Comparison of ENCODE assay signal across 22 cellular contexts in the genomic region with DNA sequence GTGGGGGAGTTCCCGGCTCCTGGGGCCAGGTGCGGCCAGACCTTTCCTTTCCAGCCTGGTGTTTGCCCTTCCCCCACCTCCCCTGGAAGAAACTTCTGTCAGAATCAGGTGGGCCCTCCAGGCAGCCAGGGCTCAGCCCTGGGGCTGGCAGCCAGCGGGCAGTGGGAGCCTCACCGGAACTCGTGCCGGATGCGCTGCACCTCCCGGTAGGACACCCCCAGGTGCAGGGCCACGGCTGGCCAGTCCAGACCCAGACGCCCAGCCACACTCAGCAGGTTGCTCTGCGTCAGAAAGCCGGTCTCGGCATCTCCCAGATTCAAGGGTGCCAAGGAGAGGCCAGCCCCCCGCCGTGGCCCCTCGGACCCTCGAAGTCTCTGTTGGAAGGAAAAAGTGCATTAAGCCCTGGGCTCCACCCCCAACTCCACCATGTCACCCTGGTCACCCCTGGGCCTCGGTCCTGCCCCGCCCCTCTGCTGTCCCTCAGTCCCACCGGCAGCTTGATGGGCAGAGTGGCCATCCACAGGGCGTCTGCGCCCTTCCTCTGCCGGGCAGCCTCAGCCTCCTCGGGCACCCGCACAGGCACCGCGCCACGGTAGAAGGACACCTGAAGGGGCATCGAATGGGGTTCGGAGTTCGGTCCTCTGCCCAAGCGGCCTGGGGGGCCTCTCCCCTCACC. TPM values are rescaled to one million over a fixed set of nuclear protein-coding genes. Genes with fewer than 3 reads are reported as not detected.
"Had no signal": no experiment of that assay in that cellular context is flagged by ENCODE, and none has a peak within 500 bp of the region (broad histone marks: within the 10 kb centered on the region; RNA-seq: fewer than 3 reads in every experiment).

No MANE protein-coding gene starts in this region.

- H3K4me3 ChIP-seq: body of pancreas, cardiac muscle cell, gastroesophageal sphincter, heart left ventricle, ovary, psoas muscle, right atrium auricular region, thyroid gland had no signal

- H3K9me3 ChIP-seq: body of pancreas, gastroesophageal sphincter, heart left ventricle, neutrophil, ovary, psoas muscle, right atrium auricular region, thyroid gland had no signal

- H3K27me3 ChIP-seq: body of pancreas, cardiac muscle cell, gastroesophageal sphincter, heart left ventricle, neutrophil, ovary, right atrium auricular region, thyroid gland had no signal

- H3K27me3 Mint-ChIP-seq: activated CD4-positive, alpha-beta memory T cell treated with anti-CD3 and anti-CD28 coated beads, Interleukin-2, amount 10 ng/mL, durations not matched to agents 7 days and 5 days; activated CD4-positive, alpha-beta T cell treated with anti-CD3 and anti-CD28 coated beads, Interleukin-2, amount 10 ng/mL, durations not matched to agents 24 days and 14 days; activated naive CD8-positive, alpha-beta T cell treated with anti-CD3 and anti-CD28 coated beads, Interleukin-2, amount 50 U/mL, for 24 hours; stimulated activated naive CD8-positive, alpha-beta T cell treated with anti-CD3 and anti-CD28 coated beads, Interleukin-15, Interleukin-2, amounts not matched to agents 100 ng/mL and 50 ng/mL, for 24 hours had no signal

- H3K36me3 ChIP-seq: cardiac muscle cell, neutrophil, ovary, right atrium auricular region, thyroid gland had no signal

- DNase-seq: activated CD4-positive, alpha-beta memory T cell treated with anti-CD3 and anti-CD28 coated beads, Interleukin-2, amount 10 ng/mL, durations not matched to agents 7 days and 5 days; activated CD4-positive, alpha-beta T cell treated with anti-CD3 and anti-CD28 coated beads, Interleukin-2, amount 10 ng/mL, durations not matched to agents 24 days and 14 days; activated effector memory CD4-positive, alpha-beta T cell treated with Interleukin-2 at 50 U/mL for 16 hours; activated naive CD4-positive, alpha-beta T cell treated with anti-CD3 and anti-CD28 coated beads, Interleukin-2, amount 50 U/mL, for 16 hours; activated naive CD8-positive, alpha-beta T cell treated with anti-CD3 and anti-CD28 coated beads, Interleukin-2, amount 50 U/mL, for 24 hours; activated T-cell treated with anti-CD3 and anti-CD28 coated beads, Interleukin-2, amount 50 U/mL, for 72 hours; body of pancreas; heart left ventricle; natural killer cell; ovary; stimulated activated CD4-positive, alpha-beta T cell treated with anti-CD3 and anti-CD28 coated beads, Interleukin-12 subunit alpha, Interleukin-12 subunit beta, amount 100 ng/mL, for 4 hours; stimulated activated CD4-positive, alpha-beta T cell treated with anti-CD3 and anti-CD28 coated beads, Interleukin-4, amount 100 ng/mL, for 4 hours; thyroid gland had no signal

- ATAC-seq: activated CD4-positive, CD25-positive, alpha-beta regulatory T cell treated with anti-CD3 and anti-CD28 coated beads, Interleukin-2, amount 50 U/mL, for 24 hours; activated naive CD8-positive, alpha-beta T cell treated with anti-CD3 and anti-CD28 coated beads, Interleukin-2, amount 50 U/mL, for 24 hours; activated T-cell treated with anti-CD3 and anti-CD28 coated beads, Interleukin-2, amount 50 U/mL, for 72 hours; body of pancreas; gastroesophageal sphincter; heart left ventricle; natural killer cell; psoas muscle had no signal

- H3K4me3 Mint-ChIP-seq: activated CD4-positive, alpha-beta T cell treated with anti-CD3 and anti-CD28 coated beads, Interleukin-2, amount 10 ng/mL, durations not matched to agents 24 days and 14 days; activated naive CD8-positive, alpha-beta T cell treated with anti-CD3 and anti-CD28 coated beads, Interleukin-2, amount 50 U/mL, for 24 hours; stimulated activated naive CD8-positive, alpha-beta T cell treated with anti-CD3 and anti-CD28 coated beads, Interleukin-15, Interleukin-2, amounts not matched to agents 100 ng/mL and 50 ng/mL, for 24 hours had no signal

- H3K9me3 Mint-ChIP-seq: activated CD4-positive, alpha-beta memory T cell treated with anti-CD3 and anti-CD28 coated beads, Interleukin-2, amount 10 ng/mL, durations not matched to agents 7 days and 5 days; activated CD4-positive, alpha-beta T cell treated with anti-CD3 and anti-CD28 coated beads, Interleukin-2, amount 10 ng/mL, durations not matched to agents 24 days and 14 days; activated naive CD8-positive, alpha-beta T cell treated with anti-CD3 and anti-CD28 coated beads, Interleukin-2, amount 50 U/mL, for 24 hours; activated T-cell treated with anti-CD3 and anti-CD28 coated beads, Interleukin-2, amount 50 U/mL, for 72 hours; natural killer cell; stimulated activated naive CD8-positive, alpha-beta T cell treated with anti-CD3 and anti-CD28 coated beads, Interleukin-15, Interleukin-2, amounts not matched to agents 100 ng/mL and 50 ng/mL, for 24 hours had no signal

- H3K36me3 Mint-ChIP-seq: natural killer cell had no signal

- H3K27ac Mint-ChIP-seq: activated CD4-positive, alpha-beta memory T cell treated with anti-CD3 and anti-CD28 coated beads, Interleukin-2, amount 10 ng/mL, durations not matched to agents 7 days and 5 days; activated CD4-positive, alpha-beta T cell treated with anti-CD3 and anti-CD28 coated beads, Interleukin-2, amount 10 ng/mL, durations not matched to agents 24 days and 14 days; activated naive CD8-positive, alpha-beta T cell treated with anti-CD3 and anti-CD28 coated beads, Interleukin-2, amount 50 U/mL, for 24 hours; activated T-cell treated with anti-CD3 and anti-CD28 coated beads, Interleukin-2, amount 50 U/mL, for 72 hours; natural killer cell; stimulated activated naive CD8-positive, alpha-beta T cell treated with anti-CD3 and anti-CD28 coated beads, Interleukin-15, Interleukin-2, amounts not matched to agents 100 ng/mL and 50 ng/mL, for 24 hours had no signal

- H3K27ac ChIP-seq: body of pancreas, cardiac muscle cell, epithelial cell of prostate, gastroesophageal sphincter, heart left ventricle, neutrophil, ovary, psoas muscle, right atrium auricular region, thyroid gland had no signal

RNA-seq across cellular contexts. Expression of a gene that starts 9.9 kb away (rescaled TPM):
- total RNA-seq: lower leg skin, natural killer cell had no signal
